18 cellular contexts compared by ENCODE assay signal in the genomic region with DNA sequence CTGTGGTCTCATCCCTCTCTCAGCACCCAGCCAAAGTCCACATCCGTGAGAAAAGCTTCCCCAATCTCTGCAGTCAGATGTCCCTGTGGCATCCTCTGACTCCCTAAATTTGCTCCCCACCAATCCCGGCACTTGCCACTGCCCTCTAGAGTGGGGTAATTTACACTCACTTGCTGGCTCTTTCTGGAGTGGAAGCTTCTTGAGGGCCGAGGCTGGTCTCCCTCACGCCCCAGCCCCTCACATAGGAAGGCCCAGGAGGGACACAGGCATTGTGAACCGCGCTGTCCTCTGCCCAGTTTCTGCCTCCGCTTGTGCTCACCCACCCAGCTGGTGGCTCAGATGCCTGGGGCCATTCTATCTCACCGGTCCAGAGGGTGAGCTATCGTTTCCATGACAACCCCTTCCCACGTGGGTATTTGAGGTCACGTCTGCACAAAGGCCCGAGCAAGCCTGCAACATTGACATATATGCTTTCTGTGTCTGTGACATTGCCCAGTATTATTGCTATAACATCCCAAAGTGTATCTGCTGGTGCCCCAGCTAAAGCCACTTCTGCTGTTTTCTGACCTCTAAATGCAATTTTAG.
DNase-seq lines count a peak whose midpoint lies in the region; ATAC-seq and TF ChIP-seq lines count a peak whose summit lies in the region.
"Had no signal": no experiment of that assay in that cellular context is flagged by ENCODE, and none has a peak within 500 bp of the region (broad histone marks: within the 10 kb centered on the region; RNA-seq: fewer than 3 reads in every experiment).

No MANE protein-coding gene starts in this region.

- peaks cover 2% of the 10 kb centered on the region for H3K9me3 Mint-ChIP-seq in neural progenitor cell

- no peaks in the 10 kb centered on the region for H3K9me3 ChIP-seq in Karpas-422 (ENCODE audit: low read length)
- no peaks in the 10 kb centered on the region for H3K9me3 ChIP-seq in neural progenitor cell (ENCODE audit: low read depth)
- no peaks in the 10 kb centered on the region for H3K9me3 ChIP-seq in thyroid gland

- intact Hi-C loops in thyroid gland (cut with DNase I), result no loop called here

- no peaks in the 10 kb centered on the region for H4K20me1 ChIP-seq in Karpas-422 (ENCODE audit: insufficient read depth, low read depth, low read length)
- H4K20me1 ChIP-seq in neural progenitor cell (ENCODE audit: low read depth), result no peaks in the 10 kb centered on the region

- no peaks in the 10 kb centered on the region for H3K36me3 ChIP-seq in Karpas-422 (ENCODE audit: insufficient read depth, low read length)
- no peaks in the 10 kb centered on the region for H3K36me3 ChIP-seq in neural progenitor cell
- no peaks in the 10 kb centered on the region for H3K36me3 ChIP-seq in thyroid gland

- peak; percentile 3 for DNase-seq in DMS 273 (lab: John Stamatoyannopoulos, UW; ENCODE audit: unreplicated experiment)
- no peak for DNase-seq in DMS 273 treated with DMSO at 0.1 percent for 48 hours (lab: John Stamatoyannopoulos, UW)
- peak; percentile 33 for DNase-seq in Karpas-422
- peak; percentile 8 for DNase-seq in cerebellum (ENCODE audit: low spot score)
- DNase-seq in neural progenitor cell (ENCODE audit: low spot score), result no peak
- DNase-seq in thyroid gland, result no peak
- no peak for DNase-seq in NCI-H1092 (lab: John Stamatoyannopoulos, UW)
- DNase-seq: AML-193, NCI-H1436, NCI-H2029 treated with DMSO at 0.1 percent for 48 hours, NCI-H2171 treated with DMSO at 0.1 percent for 48 hours, NCI-H446, SHP77 treated with DMSO at 0.1 percent for 48 hours had no signal

- no peak for TF ChIP-seq POLR2A in thyroid gland (IDR thresholded peaks at IDR 0.05)

- WGBS in thyroid gland, 2 donors, result 76% methylated on average over 12 of the region's 12 CpGs

- no peak overlapping the region for H3K4me3 ChIP-seq in Karpas-422 (ENCODE audit: low read length)
- no peak overlapping the region for H3K4me3 ChIP-seq in neural progenitor cell
- H3K4me3 ChIP-seq in thyroid gland (replicated peaks in 1 of 3), result no peak overlapping the region

- H3K79me2 ChIP-seq in Karpas-422 (ENCODE audit: low read length) (no peaks in the 10 kb centered on the region), neural progenitor cell (ENCODE audit: low read depth) (no peaks in the 10 kb centered on the region)

- H2AFZ ChIP-seq in Karpas-422 (ENCODE audit: low read length) (no peak overlapping the region), neural progenitor cell (replicated peaks) (no peak overlapping the region)

- peak overlapping the region; percentile 70 for H3K27ac Mint-ChIP-seq in neural progenitor cell

- H3K4me2 ChIP-seq in Karpas-422 (ENCODE audit: low read depth, low read length, poor library complexity, severe bottlenecking), result no peak overlapping the region
- no peak overlapping the region for H3K4me2 ChIP-seq in neural progenitor cell
- H3K4me2 ChIP-seq: KMS-11 had no signal

- ATAC-seq in HG03521 (IDR thresholded peaks at IDR 0.05; ENCODE audit: unreplicated experiment), result no peak
- ATAC-seq: HepG2 had no signal

- H3K27me3 ChIP-seq in Karpas-422 (ENCODE audit: low read length) (no peaks in the 10 kb centered on the region), neural progenitor cell (no peaks in the 10 kb centered on the region), thyroid gland (no peaks in the 10 kb centered on the region)

- H3K4me1 Mint-ChIP-seq in neural progenitor cell, result peaks cover 2% of the 10 kb centered on the region
- H3K4me1 Mint-ChIP-seq: CD14-positive monocyte had no signal

- no peaks in the 10 kb centered on the region for H3F3A ChIP-seq in neural progenitor cell (ENCODE audit: low read depth)

- H3K9ac ChIP-seq in Karpas-422 (ENCODE audit: low read length) (no peak overlapping the region), neural progenitor cell (no peak overlapping the region)
- H3K9ac ChIP-seq: KMS-11 had no signal

- no peak for TF ChIP-seq CTCF in neural progenitor cell (IDR thresholded peaks at IDR 0.05)
- TF ChIP-seq CTCF in thyroid gland (IDR thresholded peaks at IDR 0.05), result no peak

- H3K27me3 Mint-ChIP-seq in neural progenitor cell (ENCODE audit: insufficient read depth, low read depth), result no peaks in the 10 kb centered on the region

- H3K4me1 ChIP-seq in Karpas-422 (ENCODE audit: low read length) (no peaks in the 10 kb centered on the region), neural progenitor cell (no peaks in the 10 kb centered on the region), thyroid gland (no peaks in the 10 kb centered on the region)

- no peak overlapping the region for H3K4me3 Mint-ChIP-seq in neural progenitor cell
- H3K4me3 Mint-ChIP-seq: CD14-positive monocyte had no signal

- no peaks in the 10 kb centered on the region for H3K9me2 ChIP-seq in Karpas-422 (replicated peaks; ENCODE audit: insufficient read depth, low read length)

- H3K27ac ChIP-seq in Karpas-422 (ENCODE audit: low read length), result no peak overlapping the region
- H3K27ac ChIP-seq in neural progenitor cell, result no peak overlapping the region
- no peak overlapping the region for H3K27ac ChIP-seq in thyroid gland
- H3K27ac ChIP-seq: 22Rv1, KMS-11 had no signal

- H3K36me3 Mint-ChIP-seq in neural progenitor cell, result no peaks in the 10 kb centered on the region
- H3K36me3 Mint-ChIP-seq: CD14-positive monocyte had no signal

Comparison
In these comparisons a context has a peak if more than half of its experiments do, and no peak if none do; other contexts are left out.
1. DNase-seq: peak in DMS 273 (single experiment), Karpas-422 (single experiment) and cerebellum (single experiment); none in DMS 273 treated with DMSO at 0.1 percent for 48 hours (single experiment), neural progenitor cell (single experiment), thyroid gland (0 of 2) and NCI-H1092 (single experiment).